Comparison of ENCODE assay signal across 27 cellular contexts in genomic region chr17:82442643-82443464, GRCh38. TPM values are rescaled to one million over a fixed set of nuclear protein-coding genes. Genes with fewer than 3 reads are reported as not detected.
DNase-seq lines count a peak whose midpoint lies in the region; ATAC-seq and TF ChIP-seq lines count a peak whose summit lies in the region.
"Had no signal": no experiment of that assay in that cellular context is flagged by ENCODE, and none has a peak within 500 bp of the region (broad histone marks: within the 10 kb centered on the region; RNA-seq: fewer than 3 reads in every experiment).

No MANE protein-coding gene starts in this region.

- H3K4me3 Mint-ChIP-seq in activated CD4-positive, alpha-beta memory T cell treated with anti-CD3 and anti-CD28 coated beads for 36 hours: no peak overlapping the region
- H3K4me3 Mint-ChIP-seq in activated CD4-positive, alpha-beta memory T cell treated with anti-CD3 and anti-CD28 coated beads, Interleukin-2, amount 10 ng/mL, durations not matched to agents 7 days and 5 days: no peak overlapping the region
- H3K4me3 Mint-ChIP-seq in stimulated activated naive B cell treated with anti-CD40 and anti-IgM and Interleukin-4, amounts not matched to agents 10 μg/mL and 1 μg/mL and 100 μg/mL, for 72 hours: peak overlapping the region in 1 of 2 donors; percentile 17
- H3K4me3 Mint-ChIP-seq in CD14-positive monocyte: no peak overlapping the region
- H3K4me3 Mint-ChIP-seq: activated naive CD4-positive, alpha-beta T cell treated with anti-CD3 and anti-CD28 coated beads for 36 hours had no signal

- no peak for ATAC-seq in stimulated activated naive B cell treated with anti-CD40 and anti-IgM and Interleukin-4, amounts not matched to agents 10 μg/mL and 1 μg/mL and 100 μg/mL, for 72 hours (replicated peaks)
- ATAC-seq: foreskin keratinocyte, SK-N-SH treated with all-trans-retinoic acid at 6 μM for 48 hours had no signal

- H3F3A ChIP-seq in PC-9 (ENCODE audit: insufficient read depth, low read depth): no peaks in the 10 kb centered on the region

- POLR2A ChIA-PET in activated CD4-positive, alpha-beta memory T cell treated with anti-CD3 and anti-CD28 coated beads for 36 hours (lab: Charles Lee): no interaction called here
- POLR2A ChIA-PET in activated CD4-positive, alpha-beta memory T cell treated with anti-CD3 and anti-CD28 coated beads, Interleukin-2, amount 10 ng/mL, durations not matched to agents 7 days and 5 days (lab: Charles Lee): interaction anchor here (0.8 to 1.6 kb wide), 3 partner anchors 15 to 24 kb away, joined by 3 to 4 read pairs (median 3); partner anchors contain the start of gene NARF
- POLR2A ChIA-PET in PC-9 (lab: Charles Lee; ENCODE audit: unreplicated experiment): no interaction called here

- no peak for DNase-seq in activated CD4-positive, alpha-beta memory T cell treated with anti-CD3 and anti-CD28 coated beads for 36 hours
- no peak for DNase-seq in activated CD4-positive, alpha-beta memory T cell treated with anti-CD3 and anti-CD28 coated beads, Interleukin-2, amount 10 ng/mL, durations not matched to agents 7 days and 5 days
- no peak for DNase-seq in PC-9
- no peak for DNase-seq in stimulated activated naive B cell treated with anti-CD40 and anti-IgM and Interleukin-4, amounts not matched to agents 10 μg/mL and 1 μg/mL and 100 μg/mL, for 72 hours
- no peak for DNase-seq in CD14-positive monocyte (ENCODE audit: low spot score)
- no peak for DNase-seq in hypothalamus (lab: John Stamatoyannopoulos, UW)
- no peak for DNase-seq in anterior cingulate cortex (lab: John Stamatoyannopoulos, UW)
- DNase-seq: 8988T; activated CD4-positive, CD25-positive, alpha-beta regulatory T cell treated with anti-CD3 and anti-CD28 coated beads, Interleukin-2, amount 50 U/mL, for 72 hours; activated naive CD4-positive, alpha-beta T cell treated with anti-CD3 and anti-CD28 coated beads for 36 hours; activated T-cell treated with anti-CD3 and anti-CD28 coated beads, Interleukin-2, amount 50 U/mL, for 48 hours; AML-193; cerebellar nuclear complex; effector CD4-positive, alpha-beta T cell; foreskin keratinocyte; islet precursor cell; MG63; NCI-H1417 treated with DMSO at 0.1 percent for 48 hours; NCI-H2107; RPMI8226; stimulated activated naive CD4-positive, alpha-beta T cell treated with Interleukin-2 at 50 U/mL for 16 hours; T1000; transverse colon had no signal

- no peak overlapping the region for H3K4me3 ChIP-seq in PC-9
- H3K4me3 ChIP-seq: ascending aorta, MG63, smooth muscle cell, transverse colon had no signal

- no peaks in the 10 kb centered on the region for H3K36me3 ChIP-seq in PC-9 (ENCODE audit: low read depth)
- H3K36me3 ChIP-seq: transverse colon had no signal

- no peaks in the 10 kb centered on the region for H4K20me1 ChIP-seq in PC-9 (ENCODE audit: insufficient read depth)

- H3K9me2 ChIP-seq in PC-9 (ENCODE audit: insufficient read depth): no peaks in the 10 kb centered on the region

- H3K36me3 Mint-ChIP-seq in activated CD4-positive, alpha-beta memory T cell treated with anti-CD3 and anti-CD28 coated beads for 36 hours: peaks cover 37% of the 10 kb centered on the region
- peaks cover 33% of the 10 kb centered on the region for H3K36me3 Mint-ChIP-seq in activated CD4-positive, alpha-beta memory T cell treated with anti-CD3 and anti-CD28 coated beads, Interleukin-2, amount 10 ng/mL, durations not matched to agents 7 days and 5 days (ENCODE audit: low read depth)
- peaks cover 29 to 40% of the 10 kb centered on the region in 2 donors for H3K36me3 Mint-ChIP-seq in stimulated activated naive B cell treated with anti-CD40 and anti-IgM and Interleukin-4, amounts not matched to agents 10 μg/mL and 1 μg/mL and 100 μg/mL, for 72 hours
- H3K36me3 Mint-ChIP-seq in CD14-positive monocyte: peaks cover 29 to 60% of the 10 kb centered on the region in 2 donors

- H3K27me3 ChIP-seq in PC-9 (ENCODE audit: insufficient read depth, low read depth): no peaks in the 10 kb centered on the region
- H3K27me3 ChIP-seq: ascending aorta, foreskin keratinocyte, MG63, transverse colon had no signal

- H3K4me1 Mint-ChIP-seq in activated CD4-positive, alpha-beta memory T cell treated with anti-CD3 and anti-CD28 coated beads for 36 hours (ENCODE audit: low read depth): peaks cover 24% of the 10 kb centered on the region
- H3K4me1 Mint-ChIP-seq in activated CD4-positive, alpha-beta memory T cell treated with anti-CD3 and anti-CD28 coated beads, Interleukin-2, amount 10 ng/mL, durations not matched to agents 7 days and 5 days: peaks cover 19% of the 10 kb centered on the region
- peaks cover 36 to 79% of the 10 kb centered on the region in 2 donors for H3K4me1 Mint-ChIP-seq in stimulated activated naive B cell treated with anti-CD40 and anti-IgM and Interleukin-4, amounts not matched to agents 10 μg/mL and 1 μg/mL and 100 μg/mL, for 72 hours
- peaks cover 30% of the 10 kb centered on the region for H3K4me1 Mint-ChIP-seq in CD14-positive monocyte

- H3K4me2 ChIP-seq in PC-9: no peak overlapping the region
- H3K4me2 ChIP-seq: smooth muscle cell had no signal

- no peaks in the 10 kb centered on the region for H3K9me3 Mint-ChIP-seq in activated CD4-positive, alpha-beta memory T cell treated with anti-CD3 and anti-CD28 coated beads for 36 hours
- no peaks in the 10 kb centered on the region for H3K9me3 Mint-ChIP-seq in activated CD4-positive, alpha-beta memory T cell treated with anti-CD3 and anti-CD28 coated beads, Interleukin-2, amount 10 ng/mL, durations not matched to agents 7 days and 5 days
- H3K9me3 Mint-ChIP-seq in stimulated activated naive B cell treated with anti-CD40 and anti-IgM and Interleukin-4, amounts not matched to agents 10 μg/mL and 1 μg/mL and 100 μg/mL, for 72 hours: no peaks in the 10 kb centered on the region
- H3K9me3 Mint-ChIP-seq in CD14-positive monocyte: no peaks in the 10 kb centered on the region
- H3K9me3 Mint-ChIP-seq: activated naive CD4-positive, alpha-beta T cell treated with anti-CD3 and anti-CD28 coated beads for 36 hours had no signal

- no peak for TF ChIP-seq CTCF in PC-9 (conservative IDR thresholded peaks at IDR 0.05)
- TF ChIP-seq CTCF in CD14-positive monocyte (IDR thresholded peaks at IDR 0.05): no peak

- TSS peak; percentile 36 for BruUV-seq in PC-9 (replicated peaks; lab: Mats Ljungman, UMichigan)

- no peaks in the 10 kb centered on the region for H3K9me3 ChIP-seq in PC-9 (ENCODE audit: insufficient read depth, low read depth)
- H3K9me3 ChIP-seq: ascending aorta, MG63, transverse colon had no signal

- peak overlapping the region; percentile 28 for H3K27ac Mint-ChIP-seq in activated CD4-positive, alpha-beta memory T cell treated with anti-CD3 and anti-CD28 coated beads for 36 hours
- H3K27ac Mint-ChIP-seq in activated CD4-positive, alpha-beta memory T cell treated with anti-CD3 and anti-CD28 coated beads, Interleukin-2, amount 10 ng/mL, durations not matched to agents 7 days and 5 days: no peak overlapping the region
- H3K27ac Mint-ChIP-seq in stimulated activated naive B cell treated with anti-CD40 and anti-IgM and Interleukin-4, amounts not matched to agents 10 μg/mL and 1 μg/mL and 100 μg/mL, for 72 hours: peak overlapping the region; percentile 82
- peak overlapping the region in 2 of 7 donors; percentile 26 to 64 for H3K27ac Mint-ChIP-seq in CD14-positive monocyte
- H3K27ac Mint-ChIP-seq: activated naive CD4-positive, alpha-beta T cell treated with anti-CD3 and anti-CD28 coated beads for 36 hours had no signal

- H3K4me1 ChIP-seq in PC-9 (replicated peaks; ENCODE audit: insufficient read depth): no peaks in the 10 kb centered on the region
- H3K4me1 ChIP-seq: foreskin keratinocyte had no signal

- H2AFZ ChIP-seq in PC-9: no peak overlapping the region

- intact Hi-C loops in activated CD4-positive, alpha-beta memory T cell treated with anti-CD3 and anti-CD28 coated beads for 36 hours (cut with micrococcal nuclease): no loop called here
- intact Hi-C loops in PC-9 (cut with micrococcal nuclease; ENCODE audit: unreplicated experiment): no loop called here
- intact Hi-C loops in CD14-positive monocyte (cut with micrococcal nuclease): no loop called here

- no peaks in the 10 kb centered on the region for H3K79me2 ChIP-seq in PC-9 (ENCODE audit: low read depth)

- H3K27ac ChIP-seq in PC-9: no peak overlapping the region
- peak overlapping the region; percentile 4 for H3K27ac ChIP-seq in cingulate gyrus (ENCODE audit: low read depth, low read length)
- H3K27ac ChIP-seq: ascending aorta, foreskin keratinocyte, transverse colon had no signal

- CTCF ChIA-PET in activated CD4-positive, alpha-beta memory T cell treated with anti-CD3 and anti-CD28 coated beads for 36 hours (lab: Charles Lee): interaction anchor here (0.6 kb wide), 1 partner anchor 45 kb away, joined by 4 read pairs; no protein-coding TSS in a partner anchor
- CTCF ChIA-PET in activated CD4-positive, alpha-beta memory T cell treated with anti-CD3 and anti-CD28 coated beads, Interleukin-2, amount 10 ng/mL, durations not matched to agents 7 days and 5 days (lab: Charles Lee): no interaction called here
- CTCF ChIA-PET in PC-9 (lab: Charles Lee): no interaction called here

- no peaks in the 10 kb centered on the region for H3K27me3 Mint-ChIP-seq in activated CD4-positive, alpha-beta memory T cell treated with anti-CD3 and anti-CD28 coated beads for 36 hours
- no peaks in the 10 kb centered on the region for H3K27me3 Mint-ChIP-seq in activated CD4-positive, alpha-beta memory T cell treated with anti-CD3 and anti-CD28 coated beads, Interleukin-2, amount 10 ng/mL, durations not matched to agents 7 days and 5 days
- H3K27me3 Mint-ChIP-seq in stimulated activated naive B cell treated with anti-CD40 and anti-IgM and Interleukin-4, amounts not matched to agents 10 μg/mL and 1 μg/mL and 100 μg/mL, for 72 hours: no peaks in the 10 kb centered on the region
- no peaks in the 10 kb centered on the region for H3K27me3 Mint-ChIP-seq in CD14-positive monocyte (ENCODE audit: low read depth in 3 of 3)

RNA-seq across cellular contexts. Expression of gene CYBC1, which starts 7.7 kb away (rescaled TPM):
- 100 to 1,000 TPM; 333 to 343 TPM for total RNA-seq in activated CD4-positive, alpha-beta memory T cell treated with anti-CD3 and anti-CD28 coated beads for 36 hours
- total RNA-seq in activated CD4-positive, alpha-beta memory T cell treated with anti-CD3 and anti-CD28 coated beads, Interleukin-2, amount 10 ng/mL, durations not matched to agents 7 days and 5 days: 100 to 1,000 TPM; 308 to 313 TPM
- 77.9 and 78.4 TPM in 2 replicates for total RNA-seq in PC-9 (2021)
- polyA plus RNA-seq in CD14-positive monocyte: 100 to 1,000 TPM; 160 to 217 TPM

RNA-seq across cellular contexts. Expression of gene NARF, which starts 15.7 kb away (rescaled TPM):
- 100 to 1,000 TPM; 101 to 110 TPM for total RNA-seq in activated CD4-positive, alpha-beta memory T cell treated with anti-CD3 and anti-CD28 coated beads for 36 hours
- total RNA-seq in activated CD4-positive, alpha-beta memory T cell treated with anti-CD3 and anti-CD28 coated beads, Interleukin-2, amount 10 ng/mL, durations not matched to agents 7 days and 5 days: 100 to 1,000 TPM; 150 to 153 TPM
- total RNA-seq in PC-9 (2021): 57.2 and 58.0 TPM in 2 replicates
- polyA plus RNA-seq in CD14-positive monocyte: 100 to 1,000 TPM; 100 to 101 TPM

RNA-seq across cellular contexts. Expression of gene OGFOD3, which starts 24.5 kb away (rescaled TPM):
- 10 to 100 TPM; 29.7 to 32.2 TPM for total RNA-seq in activated CD4-positive, alpha-beta memory T cell treated with anti-CD3 and anti-CD28 coated beads for 36 hours
- total RNA-seq in activated CD4-positive, alpha-beta memory T cell treated with anti-CD3 and anti-CD28 coated beads, Interleukin-2, amount 10 ng/mL, durations not matched to agents 7 days and 5 days: 10 to 100 TPM; 26.7 to 29.4 TPM
- 26.6 and 32.9 TPM in 2 replicates for total RNA-seq in PC-9 (2021)
- polyA plus RNA-seq in CD14-positive monocyte: 10 to 100 TPM; 25.2 to 36.4 TPM

RNA-seq across cellular contexts. Expression of gene HEXD, which starts 24.7 kb away (rescaled TPM):
- total RNA-seq in activated CD4-positive, alpha-beta memory T cell treated with anti-CD3 and anti-CD28 coated beads for 36 hours: 10 to 100 TPM; 21.7 to 26.0 TPM
- total RNA-seq in activated CD4-positive, alpha-beta memory T cell treated with anti-CD3 and anti-CD28 coated beads, Interleukin-2, amount 10 ng/mL, durations not matched to agents 7 days and 5 days: 10 to 100 TPM; 58.3 to 60.6 TPM
- total RNA-seq in PC-9 (2021): 30.0 and 35.9 TPM in 2 replicates
- polyA plus RNA-seq in CD14-positive monocyte: 10 to 100 TPM in 1 of 2 donors, 1 to 10 TPM in 1; 8.9 to 12.7 TPM
